Comparison of ENCODE assay signal across 8 cellular contexts in the genomic region with DNA sequence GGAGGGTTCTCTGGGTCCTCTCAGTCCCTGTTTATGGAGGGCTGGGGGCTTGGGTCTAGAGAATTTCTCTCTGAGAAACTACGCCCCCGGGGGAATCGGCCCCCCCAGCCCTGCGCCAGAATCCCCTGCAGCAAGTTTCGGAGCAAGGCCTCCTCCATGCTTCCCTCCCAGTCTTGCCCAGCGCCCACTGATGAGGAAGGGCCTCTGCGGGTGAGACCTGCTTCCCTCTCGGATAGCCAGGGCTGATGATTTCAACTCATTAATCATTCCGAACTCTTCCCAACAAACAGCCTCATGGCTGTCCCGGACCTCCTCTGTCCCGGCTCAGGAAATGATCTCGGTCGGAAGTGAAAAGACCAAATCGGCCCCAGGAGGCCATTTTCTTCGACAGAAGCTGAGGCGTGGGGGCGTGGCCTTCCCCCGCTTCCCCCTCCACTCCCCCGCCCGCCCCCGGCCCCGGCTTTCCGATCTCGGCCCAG. TPM values are rescaled to one million over a fixed set of nuclear protein-coding genes. Genes with fewer than 3 reads are reported as not detected.
DNase-seq lines count a peak whose midpoint lies in the region; ATAC-seq and TF ChIP-seq lines count a peak whose summit lies in the region.

No MANE protein-coding gene starts in this region.

- H3K4me3 ChIP-seq in CD4-positive, alpha-beta memory T cell (ENCODE audit: low read length in 2 of 2): peak overlapping the region; percentile 62 to 95
- peak overlapping the region; percentile 56 to 63 for H3K4me3 ChIP-seq in prostate gland

- CTCF ChIA-PET in CD4-positive, alpha-beta memory T cell (lab: Charles Lee; ENCODE audit: partially characterized antibody): interaction anchor here (6.3 to 22.4 kb wide), 3 partner anchors 12 to 50 kb away, joined by 158 to 552 read pairs (median 163); a partner anchor contains a TSS

- peaks cover 0 to 25% of the 10 kb centered on the region in 2 donors for H3K36me3 Mint-ChIP-seq in CD4-positive, alpha-beta memory T cell
- H3K36me3 Mint-ChIP-seq in activated T-helper 17 cell treated with anti-CD3 and anti-CD28 coated beads, Interleukin-2, amount 50 U/mL, for 72 hours (ENCODE audit: low read depth): peaks cover 53% of the 10 kb centered on the region

- H3K4me1 Mint-ChIP-seq in CD4-positive, alpha-beta memory T cell: peaks cover 26 to 67% (median 48%) of the 10 kb centered on the region in 4 donors
- peaks cover 25% of the 10 kb centered on the region for H3K4me1 Mint-ChIP-seq in activated T-helper 17 cell treated with anti-CD3 and anti-CD28 coated beads, Interleukin-2, amount 50 U/mL, for 72 hours

- 2% methylated on average over 24 of the region's 24 CpGs for WGBS in prostate gland

- H3K27ac Mint-ChIP-seq in CD4-positive, alpha-beta memory T cell: peak overlapping the region; percentile 98 to 100 (median 100)
- peak overlapping the region; percentile 100 for H3K27ac Mint-ChIP-seq in activated T-helper 17 cell treated with anti-CD3 and anti-CD28 coated beads, Interleukin-2, amount 50 U/mL, for 72 hours

- in situ Hi-C loops in GM18951 (cut with MboI; ENCODE audit: low sequenced_read_pairs, unreplicated experiment): no loop called here

- no peaks in the 10 kb centered on the region for H3K9me3 ChIP-seq in CD4-positive, alpha-beta memory T cell (ENCODE audit: control insufficient read depth in 1 of 2, low read length in 2 of 2)
- no peaks in the 10 kb centered on the region for H3K9me3 ChIP-seq in prostate gland

- no peaks in the 10 kb centered on the region for H3K36me3 ChIP-seq in CD4-positive, alpha-beta memory T cell (ENCODE audit: insufficient read depth, low read length)
- no peaks in the 10 kb centered on the region for H3K36me3 ChIP-seq in prostate gland

- TF ChIP-seq POLR2A in GM18951 (IDR thresholded peaks at IDR 0.05; ENCODE audit: extremely low read depth, insufficient read depth, insufficient read length) (peak; percentile 63), prostate gland (IDR thresholded peaks at IDR 0.05) (no peak)

- DNase-seq in CD4-positive, alpha-beta memory T cell: peak in 1 of 5 donors; percentile 76
- peak; percentile 85 for DNase-seq in NCI-H2196 (lab: John Stamatoyannopoulos, UW; ENCODE audit: unreplicated experiment)
- DNase-seq in Right ventricle myocardium superior: peak; percentile 64
- no peak for DNase-seq in prostate gland (ENCODE audit: low spot score)
- no peak for DNase-seq in omental fat pad (ENCODE audit: low spot score)

- H3K4me3 Mint-ChIP-seq in CD4-positive, alpha-beta memory T cell: peak overlapping the region; percentile 93 to 99 (median 96)
- H3K4me3 Mint-ChIP-seq in activated T-helper 17 cell treated with anti-CD3 and anti-CD28 coated beads, Interleukin-2, amount 50 U/mL, for 72 hours: peak overlapping the region; percentile 99

- intact Hi-C loops in CD4-positive, alpha-beta memory T cell (cut with micrococcal nuclease): no loop called here
- intact Hi-C loops in Right ventricle myocardium superior (cut with DNase I): no loop called here
- intact Hi-C loops in prostate gland (cut with DNase I): loop anchor here (5.0 kb wide), 1 partner anchor 170 kb away; a partner anchor contains a TSS

- H3K27me3 ChIP-seq in CD4-positive, alpha-beta memory T cell (ENCODE audit: insufficient read depth, low read length): no peaks in the 10 kb centered on the region
- H3K27me3 ChIP-seq in prostate gland (replicated peaks; ENCODE audit: insufficient read depth): no peaks in the 10 kb centered on the region

- peaks cover 1 to 5% of the 10 kb centered on the region in 2 donors for H3K27me3 Mint-ChIP-seq in CD4-positive, alpha-beta memory T cell
- H3K27me3 Mint-ChIP-seq in activated T-helper 17 cell treated with anti-CD3 and anti-CD28 coated beads, Interleukin-2, amount 50 U/mL, for 72 hours: no peaks in the 10 kb centered on the region

- peak overlapping the region; percentile 85 for H3K27ac ChIP-seq in CD4-positive, alpha-beta memory T cell (ENCODE audit: low read depth, low read length)
- H3K27ac ChIP-seq in prostate gland: peak overlapping the region; percentile 99

- TF ChIP-seq CTCF in prostate gland (IDR thresholded peaks at IDR 0.05) (peak in 1 of 4 experiments; percentile 2), omental fat pad (IDR thresholded peaks at IDR 0.05) (no peak)

- POLR2A ChIA-PET in CD4-positive, alpha-beta memory T cell (lab: Charles Lee; ENCODE audit: partially characterized antibody): interaction anchor here (0.6 to 10.3 kb wide), 13 partner anchors 12 to 169 kb away, joined by 3 to 865 read pairs (median 39); a partner anchor contains a TSS

- H3K4me1 ChIP-seq in CD4-positive, alpha-beta memory T cell (ENCODE audit: insufficient read depth, low read length): peaks cover 54% of the 10 kb centered on the region
- H3K4me1 ChIP-seq in prostate gland (replicated peaks): no peaks in the 10 kb centered on the region

- ATAC-seq in activated T-helper 17 cell treated with anti-CD3 and anti-CD28 coated beads, Interleukin-2, amount 50 U/mL, for 72 hours (replicated peaks): peak; percentile 0
- ATAC-seq in Right ventricle myocardium superior (ENCODE audit: poor library complexity): peak; percentile 4
- ATAC-seq in omental fat pad (ENCODE audit: low FRiP score): no peak
- ATAC-seq in GM21515 (IDR thresholded peaks at IDR 0.05; ENCODE audit: unreplicated experiment): no peak

- peaks cover 0 to 17% (median 0%) of the 10 kb centered on the region in 8 donors for H3K9me3 Mint-ChIP-seq in CD4-positive, alpha-beta memory T cell
- no peaks in the 10 kb centered on the region for H3K9me3 Mint-ChIP-seq in activated T-helper 17 cell treated with anti-CD3 and anti-CD28 coated beads, Interleukin-2, amount 50 U/mL, for 72 hours

RNA-seq across cellular contexts. Expression of a gene that starts 1.1 kb away (rescaled TPM):
- total RNA-seq in CD4-positive, alpha-beta memory T cell: 10 to 100 TPM; 28.8 to 30.8 TPM
- 1 to 10 TPM; 2.8 to 5.9 TPM for polyA plus RNA-seq in CD4-positive, alpha-beta memory T cell
- 10 to 100 TPM; 45.9 to 66.4 TPM for total RNA-seq in activated T-helper 17 cell treated with anti-CD3 and anti-CD28 coated beads, Interleukin-2, amount 50 U/mL, for 72 hours
- total RNA-seq in Right ventricle myocardium superior: 31.2 TPM
- total RNA-seq in prostate gland: 10 to 100 TPM; 34.5 to 67.1 TPM
- total RNA-seq in omental fat pad: 10 to 100 TPM; 21.9 to 31.0 (median 24.3) TPM

RNA-seq across cellular contexts. Expression of a gene that starts 11.7 kb away (rescaled TPM):
- total RNA-seq in CD4-positive, alpha-beta memory T cell: 10 to 100 TPM; 41.9 to 48.1 TPM
- 10 to 100 TPM; 10.3 to 10.5 TPM for polyA plus RNA-seq in CD4-positive, alpha-beta memory T cell
- 10 to 100 TPM in 1 of 2 donors, 1 to 10 TPM in 1; 9.8 to 12.6 TPM for total RNA-seq in activated T-helper 17 cell treated with anti-CD3 and anti-CD28 coated beads, Interleukin-2, amount 50 U/mL, for 72 hours
- total RNA-seq in Right ventricle myocardium superior: 8.0 TPM
- total RNA-seq in prostate gland: 10 to 100 TPM; 18.8 to 23.3 TPM
- total RNA-seq in omental fat pad: 10 to 100 TPM in 2 of 4 donors, 1 to 10 TPM in 2; 6.4 to 23.2 (median 8.5) TPM

RNA-seq across cellular contexts. Expression of a gene that starts 14.5 kb away (rescaled TPM):
- total RNA-seq in CD4-positive, alpha-beta memory T cell: 1 to 10 TPM; 2.7 to 5.1 TPM
- 1 to 10 TPM; 2.7 to 2.8 TPM for polyA plus RNA-seq in CD4-positive, alpha-beta memory T cell
- 1 to 10 TPM; 6.1 to 8.5 TPM for total RNA-seq in activated T-helper 17 cell treated with anti-CD3 and anti-CD28 coated beads, Interleukin-2, amount 50 U/mL, for 72 hours
- 8.0 TPM for total RNA-seq in Right ventricle myocardium superior
- 10 to 100 TPM in 1 of 2 donors, 1 to 10 TPM in 1; 7.1 to 27.0 TPM for total RNA-seq in prostate gland
- total RNA-seq in omental fat pad: 1 to 10 TPM; 1.4 to 9.3 (median 3.9) TPM

RNA-seq across cellular contexts. Expression of a gene that starts 14.8 kb away (rescaled TPM):
- total RNA-seq in CD4-positive, alpha-beta memory T cell: 1 to 10 TPM; 3.8 to 6.0 TPM
- polyA plus RNA-seq in CD4-positive, alpha-beta memory T cell: under 1 TPM; 0.30 to 0.80 TPM
- 1 to 10 TPM; 3.1 to 6.5 TPM for total RNA-seq in activated T-helper 17 cell treated with anti-CD3 and anti-CD28 coated beads, Interleukin-2, amount 50 U/mL, for 72 hours
- total RNA-seq in Right ventricle myocardium superior (201 TPM), prostate gland (100 to 1,000 TPM in 1 of 2 donors, 10 to 100 TPM in 1; 34.7 to 154 TPM), omental fat pad (10 to 100 TPM; 35.4 to 68.4 (median 44.2) TPM)

Comparison
In these comparisons a context has a peak if more than half of its experiments do, and no peak if none do; other contexts are left out.
1. DNase-seq: peak in NCI-H2196 (single experiment) and Right ventricle myocardium superior (single experiment); none in prostate gland (single experiment) and omental fat pad (single experiment).
2. ATAC-seq: peak in activated T-helper 17 cell treated with anti-CD3 and anti-CD28 coated beads, Interleukin-2, amount 50 U/mL, for 72 hours (single experiment) and Right ventricle myocardium superior (single experiment); none in omental fat pad (single experiment) and GM21515 (single experiment).